18 cellular contexts compared by ENCODE assay signal in the genomic region with DNA sequence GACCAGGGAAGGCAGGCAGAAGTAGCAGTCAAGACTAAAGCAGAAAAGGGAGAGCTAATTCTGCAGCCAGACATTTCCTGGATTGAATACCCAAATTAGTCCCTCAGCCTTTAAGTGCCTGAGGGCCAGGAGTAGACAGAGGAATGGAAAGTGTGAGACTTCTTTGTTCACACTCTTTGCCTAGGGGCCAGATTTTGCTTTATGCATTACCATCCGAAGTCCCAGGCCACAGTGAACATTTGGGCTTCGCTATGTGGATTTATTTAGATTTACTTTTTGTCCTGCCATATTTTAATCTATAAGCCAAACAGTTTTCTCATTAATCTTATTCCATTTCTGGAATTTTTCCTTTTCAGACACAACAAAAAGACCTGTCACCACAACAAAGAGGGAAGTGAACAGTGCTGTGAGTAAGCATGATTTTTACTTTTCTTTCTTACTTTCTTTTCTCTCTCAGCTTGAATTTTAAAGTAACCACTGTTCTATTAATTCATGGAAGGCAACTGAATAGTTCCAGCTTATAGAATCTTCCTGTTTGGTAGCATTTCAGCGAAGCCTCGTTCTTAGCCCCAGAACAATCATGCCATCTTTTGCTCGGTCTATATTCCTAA. TPM values are rescaled to one million over a fixed set of nuclear protein-coding genes. Genes with fewer than 3 reads are reported as not detected.
DNase-seq lines count a peak whose midpoint lies in the region; ATAC-seq and TF ChIP-seq lines count a peak whose summit lies in the region.
"Had no signal": no experiment of that assay in that cellular context is flagged by ENCODE, and none has a peak within 500 bp of the region (broad histone marks: within the 10 kb centered on the region; RNA-seq: fewer than 3 reads in every experiment).

No MANE protein-coding gene starts in this region.

- no peaks in the 10 kb centered on the region for H3F3A ChIP-seq in PC-9 (ENCODE audit: insufficient read depth, low read depth)

- CTCF ChIA-PET in PC-9 (lab: Charles Lee), result no interaction called here

- H3K27ac ChIP-seq in PC-9, result no peak overlapping the region
- H3K27ac ChIP-seq: Peyer's patch, tibial nerve had no signal

- H3K9me3 Mint-ChIP-seq in activated T-cell treated with anti-CD3 and anti-CD28 coated beads, Interleukin-2, amount 50 U/mL, for 24 hours, result peaks cover 5% of the 10 kb centered on the region
- peaks cover 1 to 6% of the 10 kb centered on the region in 2 donors for H3K9me3 Mint-ChIP-seq in activated T-cell treated with anti-CD3 and anti-CD28 coated beads, Interleukin-2, amount 50 U/mL, for 72 hours
- peaks cover 3% of the 10 kb centered on the region for H3K9me3 Mint-ChIP-seq in activated T-helper 17 cell treated with anti-CD3 and anti-CD28 coated beads, Interleukin-2, amount 50 U/mL, for 72 hours
- peaks cover 0 to 5% of the 10 kb centered on the region in 2 donors for H3K9me3 Mint-ChIP-seq in stimulated activated naive CD8-positive, alpha-beta T cell treated with anti-CD3 and anti-CD28 coated beads, Interleukin-15, amount 100 ng/mL, for 72 hours

- H3K4me2 ChIP-seq in PC-9, result no peak overlapping the region

- no peaks in the 10 kb centered on the region for H3K27me3 ChIP-seq in PC-9 (ENCODE audit: insufficient read depth, low read depth)
- H3K27me3 ChIP-seq: left lung, Peyer's patch, tibial nerve had no signal

- TF ChIP-seq CTCF in PC-9 (conservative IDR thresholded peaks at IDR 0.05), result no peak

- H2AFZ ChIP-seq in PC-9, result no peak overlapping the region

- no peaks in the 10 kb centered on the region for H3K36me3 ChIP-seq in PC-9 (ENCODE audit: low read depth)
- H3K36me3 ChIP-seq: left lung, Peyer's patch, tibial nerve had no signal

- intact Hi-C loops in PC-9 (cut with micrococcal nuclease; ENCODE audit: unreplicated experiment), result no loop called here

- H3K9me3 ChIP-seq in PC-9 (ENCODE audit: insufficient read depth, low read depth), result no peaks in the 10 kb centered on the region
- H3K9me3 ChIP-seq: left lung, tibial nerve had no signal

- H3K9me2 ChIP-seq in PC-9 (ENCODE audit: insufficient read depth), result no peaks in the 10 kb centered on the region

- peaks cover 47% of the 10 kb centered on the region for H3K4me1 Mint-ChIP-seq in activated T-cell treated with anti-CD3 and anti-CD28 coated beads, Interleukin-2, amount 50 U/mL, for 24 hours (ENCODE audit: low read depth)
- peaks cover 32% of the 10 kb centered on the region for H3K4me1 Mint-ChIP-seq in activated T-cell treated with anti-CD3 and anti-CD28 coated beads, Interleukin-2, amount 50 U/mL, for 72 hours (ENCODE audit: low read depth)
- H3K4me1 Mint-ChIP-seq in activated T-helper 17 cell treated with anti-CD3 and anti-CD28 coated beads, Interleukin-2, amount 50 U/mL, for 72 hours, result peaks cover 22% of the 10 kb centered on the region
- H3K4me1 Mint-ChIP-seq in stimulated activated naive CD8-positive, alpha-beta T cell treated with anti-CD3 and anti-CD28 coated beads, Interleukin-15, amount 100 ng/mL, for 72 hours, result peaks cover 46% of the 10 kb centered on the region

- H3K4me1 ChIP-seq in PC-9 (replicated peaks; ENCODE audit: insufficient read depth), result no peaks in the 10 kb centered on the region

- DNase-seq in activated T-cell treated with anti-CD3 and anti-CD28 coated beads, Interleukin-2, amount 50 U/mL, for 24 hours, result no peak
- no peak for DNase-seq in activated T-cell treated with anti-CD3 and anti-CD28 coated beads, Interleukin-2, amount 50 U/mL, for 72 hours
- peak; percentile 73 for DNase-seq in foreskin melanocyte
- DNase-seq in stimulated activated naive CD8-positive, alpha-beta T cell treated with anti-CD3 and anti-CD28 coated beads, Interleukin-15, amount 100 ng/mL, for 72 hours, result no peak
- DNase-seq in PC-9, result no peak
- DNase-seq: activated CD4-positive, alpha-beta T cell treated with anti-CD3 and anti-CD28 coated beads for 48 hours; activated T-cell treated with anti-CD3 and anti-CD28 coated beads for 4 hours; dermis blood vessel endothelial cell; GDM1; left lung; NCI-H187; NCI-H526 treated with DMSO at 0.1 percent for 48 hours; Peyer's patch had no signal

- no peaks in the 10 kb centered on the region for H3K27me3 Mint-ChIP-seq in activated T-cell treated with anti-CD3 and anti-CD28 coated beads, Interleukin-2, amount 50 U/mL, for 24 hours
- no peaks in the 10 kb centered on the region for H3K27me3 Mint-ChIP-seq in activated T-cell treated with anti-CD3 and anti-CD28 coated beads, Interleukin-2, amount 50 U/mL, for 72 hours (ENCODE audit: low read depth)
- no peaks in the 10 kb centered on the region for H3K27me3 Mint-ChIP-seq in activated T-helper 17 cell treated with anti-CD3 and anti-CD28 coated beads, Interleukin-2, amount 50 U/mL, for 72 hours
- H3K27me3 Mint-ChIP-seq in stimulated activated naive CD8-positive, alpha-beta T cell treated with anti-CD3 and anti-CD28 coated beads, Interleukin-15, amount 100 ng/mL, for 72 hours, result no peaks in the 10 kb centered on the region

- H3K4me3 ChIP-seq in PC-9, result no peak overlapping the region
- H3K4me3 ChIP-seq: left lung, Peyer's patch, tibial nerve had no signal

- POLR2A ChIA-PET in PC-9 (lab: Charles Lee; ENCODE audit: unreplicated experiment), result no interaction called here

- no peak for ATAC-seq in activated T-cell treated with anti-CD3 and anti-CD28 coated beads, Interleukin-2, amount 50 U/mL, for 72 hours (replicated peaks in 1 of 2)
- peak; percentile 49 for ATAC-seq in activated T-helper 17 cell treated with anti-CD3 and anti-CD28 coated beads, Interleukin-2, amount 50 U/mL, for 72 hours (replicated peaks)
- peak; percentile 32 for ATAC-seq in stimulated activated naive CD8-positive, alpha-beta T cell treated with anti-CD3 and anti-CD28 coated beads, Interleukin-15, amount 100 ng/mL, for 72 hours
- ATAC-seq in GM18907 (IDR thresholded peaks at IDR 0.05; ENCODE audit: unreplicated experiment) (no peak), HG03439 (IDR thresholded peaks at IDR 0.05; ENCODE audit: unreplicated experiment) (no peak)
- ATAC-seq: left lung had no signal

- BruUV-seq in PC-9 (replicated peaks; lab: Mats Ljungman, UMichigan), result no TSS peak

- no peaks in the 10 kb centered on the region for H3K36me3 Mint-ChIP-seq in activated T-cell treated with anti-CD3 and anti-CD28 coated beads, Interleukin-2, amount 50 U/mL, for 24 hours (ENCODE audit: low read depth)
- H3K36me3 Mint-ChIP-seq in activated T-cell treated with anti-CD3 and anti-CD28 coated beads, Interleukin-2, amount 50 U/mL, for 72 hours (ENCODE audit: insufficient read depth in 2 of 2), result peaks cover 8 to 12% of the 10 kb centered on the region in 2 donors
- H3K36me3 Mint-ChIP-seq in activated T-helper 17 cell treated with anti-CD3 and anti-CD28 coated beads, Interleukin-2, amount 50 U/mL, for 72 hours (ENCODE audit: low read depth), result no peaks in the 10 kb centered on the region

- H3K27ac Mint-ChIP-seq in activated T-cell treated with anti-CD3 and anti-CD28 coated beads, Interleukin-2, amount 50 U/mL, for 24 hours, result peak overlapping the region; percentile 6
- H3K27ac Mint-ChIP-seq in activated T-cell treated with anti-CD3 and anti-CD28 coated beads, Interleukin-2, amount 50 U/mL, for 72 hours, result no peak overlapping the region
- peak overlapping the region; percentile 12 for H3K27ac Mint-ChIP-seq in activated T-helper 17 cell treated with anti-CD3 and anti-CD28 coated beads, Interleukin-2, amount 50 U/mL, for 72 hours
- H3K27ac Mint-ChIP-seq in stimulated activated naive CD8-positive, alpha-beta T cell treated with anti-CD3 and anti-CD28 coated beads, Interleukin-15, amount 100 ng/mL, for 72 hours, result peak overlapping the region in 1 of 2 donors; percentile 36

- H3K79me2 ChIP-seq in PC-9 (ENCODE audit: low read depth), result no peaks in the 10 kb centered on the region

- H3K4me3 Mint-ChIP-seq in activated T-cell treated with anti-CD3 and anti-CD28 coated beads, Interleukin-2, amount 50 U/mL, for 24 hours, result no peak overlapping the region
- H3K4me3 Mint-ChIP-seq in activated T-cell treated with anti-CD3 and anti-CD28 coated beads, Interleukin-2, amount 50 U/mL, for 72 hours, result peak overlapping the region in 1 of 2 donors; percentile 20
- H3K4me3 Mint-ChIP-seq in activated T-helper 17 cell treated with anti-CD3 and anti-CD28 coated beads, Interleukin-2, amount 50 U/mL, for 72 hours, result no peak overlapping the region
- peak overlapping the region in 1 of 2 donors; percentile 36 for H3K4me3 Mint-ChIP-seq in stimulated activated naive CD8-positive, alpha-beta T cell treated with anti-CD3 and anti-CD28 coated beads, Interleukin-15, amount 100 ng/mL, for 72 hours

- H4K20me1 ChIP-seq in PC-9 (ENCODE audit: insufficient read depth), result no peaks in the 10 kb centered on the region

RNA-seq across cellular contexts. Expression of a gene that starts 52.6 kb away (rescaled TPM):
- total RNA-seq in activated T-cell treated with anti-CD3 and anti-CD28 coated beads, Interleukin-2, amount 50 U/mL, for 72 hours, result 1 to 10 TPM; 1.3 to 3.0 TPM
- 1 to 10 TPM; 1.2 to 1.5 TPM for total RNA-seq in activated T-helper 17 cell treated with anti-CD3 and anti-CD28 coated beads, Interleukin-2, amount 50 U/mL, for 72 hours
- 0.55 and 1.4 TPM in 2 replicates for total RNA-seq in PC-9 (2021)
- total RNA-seq: HT-29 had no signal

Comparison
In these comparisons a context has a peak if more than half of its experiments do, and no peak if none do; other contexts are left out.
1. ATAC-seq: peak in activated T-helper 17 cell treated with anti-CD3 and anti-CD28 coated beads, Interleukin-2, amount 50 U/mL, for 72 hours (single experiment) and stimulated activated naive CD8-positive, alpha-beta T cell treated with anti-CD3 and anti-CD28 coated beads, Interleukin-15, amount 100 ng/mL, for 72 hours (single experiment); none in activated T-cell treated with anti-CD3 and anti-CD28 coated beads, Interleukin-2, amount 50 U/mL, for 72 hours (0 of 2), GM18907 (single experiment) and HG03439 (single experiment).